8 cellular contexts compared by ENCODE assay signal in genomic region chr3:67384790-67385397, GRCh38.
DNase-seq lines count a peak whose midpoint lies in the region; ATAC-seq, FAIRE-seq and TF ChIP-seq lines count a peak whose summit lies in the region.

No MANE protein-coding gene starts in this region.

- intact Hi-C loops in esophagus muscularis mucosa (cut with DNase I), result no loop called here

- H3K9me3 ChIP-seq in A549 (no peaks in the 10 kb centered on the region), small intestine (ENCODE audit: control insufficient read depth, low read depth) (no peaks in the 10 kb centered on the region), esophagus muscularis mucosa (no peaks in the 10 kb centered on the region)

- ATAC-seq in A549 (peak; percentile 47 to 83; a peak in 5 of 6 replicates), GM21737 (IDR thresholded peaks at IDR 0.05; ENCODE audit: unreplicated experiment) (no peak)

- TF ChIP-seq RAD21 in A549 (conservative IDR thresholded peaks at IDR 0.05 in 1 of 2, IDR thresholded peaks at IDR 0.05 in 1 of 2), result peak in 1 of 2 experiments; percentile 47; a peak in 3 of 5 replicates

- H3K4me1 ChIP-seq in A549 (0 out of 3 replicates have a peak, but pooled peaks cover 10% of the 10 kb centered on the region), small intestine (ENCODE audit: control insufficient read depth in 2 of 2, insufficient read depth in 1 of 2, low read depth in 1 of 2, low read length in 1 of 2) (no peaks in the 10 kb centered on the region), esophagus muscularis mucosa (peaks cover 8 to 26% (median 12%) of the 10 kb centered on the region in 4 donors)

- TF ChIP-seq EP300 in A549 (IDR thresholded peaks at IDR 0.05), result no peak
- TF ChIP-seq EP300 in esophagus muscularis mucosa (IDR thresholded peaks at IDR 0.05), result no peak

- no peak for TF ChIP-seq POLR2A in A549 (IDR thresholded peaks at IDR 0.05; ENCODE audit: low read length)
- TF ChIP-seq POLR2A in GM12891 (IDR thresholded peaks at IDR 0.05; ENCODE audit: low read depth, low read length), result no peak
- TF ChIP-seq POLR2A in esophagus muscularis mucosa (IDR thresholded peaks at IDR 0.05; ENCODE audit: low read depth), result no peak

- FAIRE-seq in A549 (lab: Jason Lieb, UNC) (no peak), GM12891 (lab: Jason Lieb, UNC) (peak; percentile 54), small intestine (lab: Jason Lieb, UNC) (no peak)

- no peaks in the 10 kb centered on the region for H3K27me3 ChIP-seq in small intestine (ENCODE audit: control insufficient read depth in 2 of 2, insufficient read depth in 2 of 2, low read length in 2 of 2)
- H3K27me3 ChIP-seq in esophagus muscularis mucosa, result no peaks in the 10 kb centered on the region

- H3K4me3 ChIP-seq in A549 (no peak overlapping the region), small intestine (ENCODE audit: low read depth in 1 of 2, low read length in 2 of 2) (no peak overlapping the region), esophagus muscularis mucosa (no peak overlapping the region)

- no peak overlapping the region for H3K27ac ChIP-seq in A549
- no peak overlapping the region for H3K27ac ChIP-seq in small intestine (ENCODE audit: low read depth in 1 of 2, low read length in 1 of 2)
- H3K27ac ChIP-seq in esophagus muscularis mucosa (replicated peaks in 1 of 4), result no peak overlapping the region

- H3K4me2 ChIP-seq in A549, result no peak overlapping the region

- POLR2A ChIA-PET in A549 (lab: Yijun Ruan, JAX), result no interaction called here

- DNase-seq in A549 (ENCODE audit: low read depth in 1 of 2, low spot score in 1 of 2) (peak; percentile 6 to 57), GM12891 (ENCODE audit: insufficient read length, low spot score) (peak; percentile 16), NCI-H510A treated with DMSO at 0.1 percent for 48 hours (lab: John Stamatoyannopoulos, UW) (peak; percentile 31), globus pallidus (ENCODE audit: low spot score) (peak; percentile 9), small intestine (peak; percentile 25), esophagus muscularis mucosa (ENCODE audit: extremely low spot score) (no peak)
- DNase-seq in activated CD8-positive, alpha-beta memory T cell treated with anti-CD3 and anti-CD28 coated beads, Interleukin-2, amount 50 U/mL, for 48 hours, result peak; percentile 67

- CTCF ChIA-PET in A549 (lab: Yijun Ruan, JAX), result interaction anchor here (0.6 to 2.0 kb wide), 5 partner anchors 24 to 1492 kb away, joined by 3 to 6 read pairs (median 3); no protein-coding TSS in a partner anchor

- WGBS in A549 (ENCODE audit: missing lambda C conversion rate), result 81% methylated on average over 10 of the region's 10 CpGs
- 81 to 93% (median 90%) methylated on average over 10 of the region's 10 CpGs for WGBS in small intestine, 3 donors
- WGBS in esophagus muscularis mucosa, result 79% methylated on average over 10 of the region's 10 CpGs

- peak; percentile 34 for TF ChIP-seq CTCF in A549 (IDR thresholded peaks at IDR 0.05)
- TF ChIP-seq CTCF in esophagus muscularis mucosa (IDR thresholded peaks at IDR 0.05), result peak in 1 of 3 experiments; percentile 34

- H3K36me3 ChIP-seq in small intestine (ENCODE audit: control insufficient read depth in 2 of 2, insufficient read depth in 2 of 2, low read length in 2 of 2) (peaks cover 0 to 3% of the 10 kb centered on the region in 2 donors), esophagus muscularis mucosa (no peaks in the 10 kb centered on the region)

TF ChIP-seq in A549, 52 proteins besides CTCF, POLR2A, EP300 and RAD21:
- TF ChIP-seq MAFK (IDR thresholded peaks at IDR 0.05; ENCODE audit: partially characterized antibody) (peak; percentile 46), ZNF302 (CRISPR knock-in tag; IDR thresholded peaks at IDR 0.05) (no peak)

TF ChIP-seq in GM12891, 5 proteins besides CTCF, POLR2A, EP300 and RAD21:
- TF ChIP-seq POLR2AphosphoS5 (IDR thresholded peaks at IDR 0.05; ENCODE audit: low read depth, low read length), result no peak
- TF ChIP-seq TAF1 (IDR thresholded peaks at IDR 0.05; ENCODE audit: low read depth, low read length), result no peak
- TF ChIP-seq PAX5 (IDR thresholded peaks at IDR 0.05; ENCODE audit: insufficient read depth, low read length, severe bottlenecking), result no peak
- no peak for TF ChIP-seq POU2F2 (IDR thresholded peaks at IDR 0.05; ENCODE audit: low read depth, low read length)
- no peak for TF ChIP-seq SPI1 (IDR thresholded peaks at IDR 0.05; ENCODE audit: low read depth, low read length)
TF ChIP-seq in GM12891: peak in this region for 0.
